24 cellular contexts compared by ENCODE assay signal in genomic region chr21:42787613-42788012, GRCh38.
A peak's percentile ranks its signal among the peaks of the same experiment; 100 is the strongest.
DNase-seq lines count a peak whose midpoint lies in the region; ATAC-seq and TF ChIP-seq lines count a peak whose summit lies in the region.
"Had no signal": no experiment of that assay in that cellular context is flagged by ENCODE, and none has a peak within 500 bp of the region (broad histone marks: within the 10 kb centered on the region; RNA-seq: fewer than 3 reads in every experiment).

No MANE protein-coding gene starts in this region.

- H3K27me3 Mint-ChIP-seq in activated naive CD4-positive, alpha-beta T cell treated with anti-CD3 and anti-CD28 coated beads, Interleukin-2, amount 10 ng/mL, durations not matched to agents 7 days and 5 days = peaks cover 53% of the 10 kb centered on the region
- H3K27me3 Mint-ChIP-seq: CD4-positive, alpha-beta memory T cell; CD8-positive, alpha-beta memory T cell had no signal

- H3K36me3 ChIP-seq in HEK293 (ENCODE audit: control insufficient read depth in 2 of 2, insufficient read depth in 1 of 2, low read length in 2 of 2) = no peaks in the 10 kb centered on the region
- H3K36me3 ChIP-seq: BE2C, BLaER1 had no signal

- CTCF ChIA-PET in activated naive CD4-positive, alpha-beta T cell treated with anti-CD3 and anti-CD28 coated beads, Interleukin-2, amount 10 ng/mL, durations not matched to agents 7 days and 5 days (lab: Charles Lee) = no interaction called here
- CTCF ChIA-PET in HEK293 (lab: Yijun Ruan, JAX) = interaction anchor here (0.7 kb wide), 1 partner anchor 30 kb away, joined by 3 read pairs; no protein-coding TSS in a partner anchor

- no peak for ATAC-seq in left lobe of liver
- ATAC-seq: GM12878 had no signal

- no peak overlapping the region for H3K4me3 Mint-ChIP-seq in activated naive CD4-positive, alpha-beta T cell treated with anti-CD3 and anti-CD28 coated beads, Interleukin-2, amount 10 ng/mL, durations not matched to agents 7 days and 5 days
- H3K4me3 Mint-ChIP-seq: CD14-positive monocyte; CD4-positive, alpha-beta memory T cell; CD4-positive, CD25-positive, alpha-beta regulatory T cell; CD8-positive, alpha-beta memory T cell had no signal

- H3K4me1 ChIP-seq in HEK293 (ENCODE audit: control insufficient read depth, insufficient read depth, low read length) = no peaks in the 10 kb centered on the region
- H3K4me1 ChIP-seq: BE2C had no signal

- H3K4me1 Mint-ChIP-seq in activated naive CD4-positive, alpha-beta T cell treated with anti-CD3 and anti-CD28 coated beads, Interleukin-2, amount 10 ng/mL, durations not matched to agents 7 days and 5 days = peaks cover 29% of the 10 kb centered on the region

- DNase-seq in activated naive CD4-positive, alpha-beta T cell treated with anti-CD3 and anti-CD28 coated beads, Interleukin-2, amount 10 ng/mL, durations not matched to agents 7 days and 5 days = no peak
- DNase-seq in activated naive CD4-positive, alpha-beta T cell treated with anti-CD3 and anti-CD28 coated beads, Interleukin-2, amount 50 U/mL, for 16 hours = no peak
- DNase-seq in epidermal melanocyte (ENCODE audit: insufficient read length, low spot score) = peak; percentile 13
- no peak for DNase-seq in NCI-H82 treated with DMSO at 0.1 percent for 48 hours (lab: John Stamatoyannopoulos, UW; ENCODE audit: unreplicated experiment)
- no peak for DNase-seq in left lobe of liver (ENCODE audit: low spot score)
- DNase-seq in dedifferentiated amniotic fluid mesenchymal stem cell (ENCODE audit: extremely low spot score) = no peak
- DNase-seq: ACHN; BE2C; C1 segment of cervical spinal cord; CD4-positive, alpha-beta memory T cell; CD4-positive, CD25-positive, alpha-beta regulatory T cell; CD8-positive, alpha-beta memory T cell; COR-L47; DMS 273 treated with DMSO at 0.1 percent for 48 hours; DMS153; DMS79; DND-41; EL; GDM1 had no signal

- POLR2A ChIA-PET in HEK293 (lab: Yijun Ruan, JAX) = no interaction called here

- peaks cover 2% of the 10 kb centered on the region for H3K36me3 Mint-ChIP-seq in activated naive CD4-positive, alpha-beta T cell treated with anti-CD3 and anti-CD28 coated beads, Interleukin-2, amount 10 ng/mL, durations not matched to agents 7 days and 5 days
- H3K36me3 Mint-ChIP-seq: CD4-positive, alpha-beta memory T cell had no signal

- H3K9me3 Mint-ChIP-seq in activated naive CD4-positive, alpha-beta T cell treated with anti-CD3 and anti-CD28 coated beads, Interleukin-2, amount 10 ng/mL, durations not matched to agents 7 days and 5 days = peaks cover 6% of the 10 kb centered on the region
- H3K9me3 Mint-ChIP-seq: CD4-positive, alpha-beta memory T cell had no signal

- H3K4me3 ChIP-seq in HEK293 (ENCODE audit: low read depth, low read length) = no peak overlapping the region
- H3K4me3 ChIP-seq: BLaER1, GM12878 had no signal

- H3K27ac Mint-ChIP-seq in activated naive CD4-positive, alpha-beta T cell treated with anti-CD3 and anti-CD28 coated beads, Interleukin-2, amount 10 ng/mL, durations not matched to agents 7 days and 5 days = peak overlapping the region; percentile 33
- H3K27ac Mint-ChIP-seq: CD14-positive monocyte had no signal

- no peak overlapping the region for H3K27ac ChIP-seq in HEK293 (ENCODE audit: extremely low read depth, low read depth, low read length)
- H3K27ac ChIP-seq: 22Rv1, BLaER1 had no signal

- no peak for TF ChIP-seq CTCF in HEK293 (tag by site-specific recombination; IDR thresholded peaks at IDR 0.05)

- no peaks in the 10 kb centered on the region for H3K9me3 ChIP-seq in HEK293 (ENCODE audit: control insufficient read depth, insufficient read depth, low read depth, low read length)
- H3K9me3 ChIP-seq: BE2C, BLaER1 had no signal

TF ChIP-seq in HEK293, 187 proteins besides CTCF, POLR2A, EP300 and RAD21 (continues in another document):
- peak; percentile 56; the same call in 1 of the 2 replicates for TF ChIP-seq ZNF560 (tag by site-specific recombination; IDR thresholded peaks at IDR 0.05; ENCODE audit: borderline replicate concordance)
- TF ChIP-seq ZNF629 (tag by site-specific recombination; IDR thresholded peaks at IDR 0.05) = 0 out of 2 replicates have a peak, but pooled peaks have one; percentile 27
- no peak for TF ChIP-seq ZIC2 (tag by site-specific recombination; IDR thresholded peaks at IDR 0.05)
- no peak for TF ChIP-seq ZNF37A (tag by site-specific recombination; IDR thresholded peaks at IDR 0.05)
- TF ChIP-seq REST (tag by site-specific recombination; IDR thresholded peaks at IDR 0.05) = peak; percentile 50; the same call in 1 of the 2 replicates
- no peak for TF ChIP-seq ZNF157 (tag by site-specific recombination; IDR thresholded peaks at IDR 0.05)
- no peak for TF ChIP-seq ZNF280D (tag by site-specific recombination; IDR thresholded peaks at IDR 0.05)
- TF ChIP-seq ZNF449 (tag by site-specific recombination; IDR thresholded peaks at IDR 0.05) = no peak
- peak; percentile 65 for TF ChIP-seq ZBTB8A (tag by site-specific recombination; IDR thresholded peaks at IDR 0.05)
- TF ChIP-seq ZNF776 (tag by site-specific recombination; IDR thresholded peaks at IDR 0.05; ENCODE audit: borderline replicate concordance) = no peak
- no peak for TF ChIP-seq GFI1B (tag by site-specific recombination; IDR thresholded peaks at IDR 0.05)
- TF ChIP-seq GLIS1 (tag by site-specific recombination; IDR thresholded peaks at IDR 0.05) = no peak
- TF ChIP-seq ZNF510 (tag by site-specific recombination; IDR thresholded peaks at IDR 0.05; ENCODE audit: insufficient replicate concordance) = peak; percentile 55
- no peak for TF ChIP-seq ZNF843 (tag by site-specific recombination; IDR thresholded peaks at IDR 0.05)
- no peak for TF ChIP-seq YY2 (tag by site-specific recombination; IDR thresholded peaks at IDR 0.05)
- TF ChIP-seq ZNF555 (tag by site-specific recombination; conservative IDR thresholded peaks at IDR 0.05) = peak; percentile 91
- TF ChIP-seq BCL11A (tag by site-specific recombination; IDR thresholded peaks at IDR 0.05; ENCODE audit: low read depth) = no peak
- peak; percentile 84; the same call in 1 of the 2 replicates for TF ChIP-seq ZNF292 (tag by site-specific recombination; IDR thresholded peaks at IDR 0.05; ENCODE audit: borderline replicate concordance, low read depth)
- TF ChIP-seq ZNF623 (tag by site-specific recombination; IDR thresholded peaks at IDR 0.05) = peak; percentile 74
